In genomic region chr3:10116928-10117327, GRCh38 we compare ENCODE assay signal across 1 cellular context.
TF ChIP-seq lines count a peak whose summit lies in the region.

No MANE protein-coding gene starts in this region.

TF ChIP-seq in HCT116, 20 proteins besides CTCF, POLR2A, EP300 and RAD21 (continued from another document):
- TF ChIP-seq REST (IDR thresholded peaks at IDR 0.05; ENCODE audit: low read depth) (no peak), CBX3 (IDR thresholded peaks at IDR 0.05; ENCODE audit: low read depth) (no peak), EZH2 (IDR thresholded peaks at IDR 0.05) (no peak), TCF7L2 (IDR thresholded peaks at IDR 0.05; ENCODE audit: borderline replicate concordance, extremely low read depth, insufficient read depth, insufficient read length) (no peak), EGR1 (IDR thresholded peaks at IDR 0.05; ENCODE audit: low read depth) (no peak), FOSL1 (IDR thresholded peaks at IDR 0.05; ENCODE audit: low read depth) (no peak)
